ENCODE assay signal across 36 cellular contexts in genomic region chr20:44626278-44626677, GRCh38.
"Had no signal": no experiment of that assay in that cellular context is flagged by ENCODE, and none has a peak within 500 bp of the region (broad histone marks: within the 10 kb centered on the region; RNA-seq: fewer than 3 reads in every experiment).

No MANE protein-coding gene starts in this region.

- H3K9me3 Mint-ChIP-seq: activated naive CD8-positive, alpha-beta T cell treated with anti-CD3 and anti-CD28 coated beads for 36 hours had no signal

- DNase-seq: activated CD4-positive, alpha-beta memory T cell treated with anti-CD3 and anti-CD28 coated beads, Interleukin-2, amount 10 ng/mL, durations not matched to agents 7 days and 5 days; activated CD4-positive, alpha-beta T cell treated with anti-CD3 and anti-CD28 coated beads, Interleukin-2, amount 10 ng/mL, durations not matched to agents 7 days and 5 days; activated CD8-positive, alpha-beta memory T cell treated with anti-CD3 and anti-CD28 coated beads, Interleukin-2, amount 10 ng/mL, durations not matched to agents 7 days and 5 days; activated effector memory CD4-positive, alpha-beta T cell treated with anti-CD3 and anti-CD28 coated beads, Interleukin-2, amount 50 U/mL, for 16 hours; activated naive CD4-positive, alpha-beta T cell treated with anti-CD3 and anti-CD28 coated beads for 36 hours; activated naive CD8-positive, alpha-beta T cell treated with anti-CD3 and anti-CD28 coated beads for 36 hours; adrenal gland; aorta; body of pancreas; cerebellar nuclear complex; colonic mucosa; effector CD8-positive, alpha-beta T cell; esophagus squamous epithelium; foreskin melanocyte; heart right ventricle; kidney glomerular epithelial cell; lower lobe of right lung; mesendoderm; nephron progenitor cell; nucleus accumbens; pancreas; stimulated activated CD4-positive, alpha-beta T cell treated with anti-CD3 and anti-CD28 coated beads, Interleukin-15, amount 100 ng/mL, for 24 hours; stimulated activated CD4-positive, alpha-beta T cell treated with anti-CD3 and anti-CD28 coated beads, Interleukin-2, amount 100 ng/mL, for 24 hours; stimulated activated naive CD4-positive, alpha-beta T cell treated with Interleukin-2 at 50 U/mL for 16 hours; T-cell; T-helper 9 cell; testis; transverse colon had no signal

- H3K27me3 Mint-ChIP-seq: activated CD4-positive, alpha-beta memory T cell treated with anti-CD3 and anti-CD28 coated beads, Interleukin-2, amount 10 ng/mL, durations not matched to agents 7 days and 5 days; activated CD4-positive, alpha-beta T cell treated with anti-CD3 and anti-CD28 coated beads, Interleukin-2, amount 10 ng/mL, durations not matched to agents 7 days and 5 days; activated CD8-positive, alpha-beta memory T cell treated with anti-CD3 and anti-CD28 coated beads, Interleukin-2, amount 10 ng/mL, durations not matched to agents 7 days and 5 days; activated naive CD8-positive, alpha-beta T cell treated with anti-CD3 and anti-CD28 coated beads for 36 hours; T-cell had no signal

- FAIRE-seq: endometrium, pancreas, TTC549 had no signal

- H3K4me3 Mint-ChIP-seq: activated CD4-positive, alpha-beta memory T cell treated with anti-CD3 and anti-CD28 coated beads, Interleukin-2, amount 10 ng/mL, durations not matched to agents 7 days and 5 days; activated CD4-positive, alpha-beta T cell treated with anti-CD3 and anti-CD28 coated beads, Interleukin-2, amount 10 ng/mL, durations not matched to agents 7 days and 5 days; activated CD8-positive, alpha-beta memory T cell treated with anti-CD3 and anti-CD28 coated beads, Interleukin-2, amount 10 ng/mL, durations not matched to agents 7 days and 5 days; activated naive CD4-positive, alpha-beta T cell treated with anti-CD3 and anti-CD28 coated beads for 36 hours; activated naive CD8-positive, alpha-beta T cell treated with anti-CD3 and anti-CD28 coated beads for 36 hours; nephron progenitor cell; T-cell had no signal

- H3K9me3 ChIP-seq: adrenal gland, body of pancreas, colonic mucosa, lower lobe of right lung, pancreas, prostate gland, testis, transverse colon had no signal

- ATAC-seq: activated CD4-positive, CD25-positive, alpha-beta regulatory T cell treated with anti-CD3 and anti-CD28 coated beads, Interleukin-2, amount 50 U/mL, for 24 hours; activated CD8-positive, alpha-beta memory T cell treated with anti-CD3 and anti-CD28 coated beads, Interleukin-2, amount 10 ng/mL, durations not matched to agents 7 days and 5 days; body of pancreas; heart right ventricle; left lobe of liver; lower lobe of right lung; pancreas; T-cell had no signal

- H3K4me3 ChIP-seq: adrenal gland, body of pancreas, colonic mucosa, esophagus squamous epithelium, heart right ventricle, lower lobe of right lung, pancreas, prostate gland, smooth muscle cell, testis, transverse colon had no signal

- H3K4me1 ChIP-seq: adrenal gland, body of pancreas, colonic mucosa, esophagus squamous epithelium, lower lobe of right lung, pancreas, prostate gland, testis, transverse colon had no signal

- H3K27ac ChIP-seq: adrenal gland, body of pancreas, colonic mucosa, epithelial cell of prostate, esophagus squamous epithelium, heart right ventricle, lower lobe of right lung, pancreas, prostate gland, testis, transverse colon, VCaP had no signal

- H3K36me3 ChIP-seq: adrenal gland, colonic mucosa, lower lobe of right lung, pancreas, prostate gland, transverse colon had no signal

- H3K27me3 ChIP-seq: adrenal gland, body of pancreas, colonic mucosa, esophagus squamous epithelium, heart right ventricle, pancreas, testis, transverse colon had no signal

- H3K27ac Mint-ChIP-seq: activated CD4-positive, alpha-beta T cell treated with anti-CD3 and anti-CD28 coated beads, Interleukin-2, amount 10 ng/mL, durations not matched to agents 7 days and 5 days; activated CD8-positive, alpha-beta memory T cell treated with anti-CD3 and anti-CD28 coated beads, Interleukin-2, amount 10 ng/mL, durations not matched to agents 7 days and 5 days; activated naive CD4-positive, alpha-beta T cell treated with anti-CD3 and anti-CD28 coated beads for 36 hours; activated naive CD8-positive, alpha-beta T cell treated with anti-CD3 and anti-CD28 coated beads for 36 hours; nephron progenitor cell had no signal

- H3K4me1 Mint-ChIP-seq: activated CD4-positive, alpha-beta memory T cell treated with anti-CD3 and anti-CD28 coated beads, Interleukin-2, amount 10 ng/mL, durations not matched to agents 7 days and 5 days; nephron progenitor cell had no signal
